In genomic region chr15:71114887-71115566, GRCh38 we compare ENCODE assay signal across 8 cellular contexts. TPM values are rescaled to one million over a fixed set of nuclear protein-coding genes. Genes with fewer than 3 reads are reported as not detected.
DNase-seq lines count a peak whose midpoint lies in the region; TF ChIP-seq lines count a peak whose summit lies in the region.

Gene THSD4, plus strand, starts transcription at chr15:71115471.

- no peaks in the 10 kb centered on the region for H3K27me3 ChIP-seq in colonic mucosa

- peaks cover 13% of the 10 kb centered on the region for H3K4me1 ChIP-seq in ES-I3 (ENCODE audit: insufficient read depth, low read length)
- H3K4me1 ChIP-seq in colonic mucosa: no peaks in the 10 kb centered on the region

- DNase-seq in HFF-Myc (ENCODE audit: extremely low read depth, low read depth): no peak
- DNase-seq in NCI-H1436 treated with DMSO at 0.1 percent for 48 hours (lab: John Stamatoyannopoulos, UW): peak; percentile 22
- peak; percentile 67 for DNase-seq in activated CD4-positive, CD25-positive, alpha-beta regulatory T cell treated with anti-CD3 and anti-CD28 coated beads, Interleukin-2, amount 50 U/mL, for 72 hours
- DNase-seq in colonic mucosa: peak; percentile 76
- peak; percentile 92 for DNase-seq in left kidney (ENCODE audit: low read depth, low spot score)
- DNase-seq in stimulated activated CD4-positive, alpha-beta T cell treated with anti-CD3 and anti-CD28 coated beads, Interleukin-4, amount 100 ng/mL, for 1 hour: peak; percentile 60
- DNase-seq in DMS79 treated with DMSO at 0.1 percent for 48 hours (lab: John Stamatoyannopoulos, UW): no peak

- H3K9me3 ChIP-seq in ES-I3 (ENCODE audit: control insufficient read depth, insufficient read depth, low read length): no peaks in the 10 kb centered on the region
- H3K9me3 ChIP-seq in colonic mucosa: no peaks in the 10 kb centered on the region

- TF ChIP-seq CTCF in HFF-Myc (IDR thresholded peaks at IDR 0.05; ENCODE audit: low read depth, low read length, missing control alignments) (peak; percentile 96), colonic mucosa (IDR thresholded peaks at IDR 0.05) (peak; percentile 89)

- H3K4me3 ChIP-seq in HFF-Myc (replicated peaks; ENCODE audit: low read depth, low read length) (peak within 1 kb of the TSS; percentile 83), colonic mucosa (peak within 1 kb of the TSS; percentile 71)

- H3K27ac ChIP-seq in colonic mucosa: peak within 1 kb of the TSS; percentile 79

- intact Hi-C loops in colonic mucosa (cut with DNase I): no loop called here

- H3K9ac ChIP-seq in ES-I3 (ENCODE audit: low read depth, low read length) (peak within 1 kb of the TSS; percentile 73), colonic mucosa (ENCODE audit: low read depth in 2 of 2, low read length in 2 of 2) (peak within 1 kb of the TSS; percentile 76 to 77)

- no peaks in the 10 kb centered on the region for H3K36me3 ChIP-seq in ES-I3 (ENCODE audit: insufficient read depth, low read length)
- H3K36me3 ChIP-seq in colonic mucosa: no peaks in the 10 kb centered on the region

RNA-seq across cellular contexts. Expression of gene THSD4, which starts in this region (rescaled TPM):
- total RNA-seq in colonic mucosa: 10 to 100 TPM; 18.8 to 23.5 TPM

Comparison
In these comparisons a context has a peak if more than half of its experiments do, and no peak if none do; other contexts are left out.
1. DNase-seq: peak in NCI-H1436 treated with DMSO at 0.1 percent for 48 hours (single experiment), activated CD4-positive, CD25-positive, alpha-beta regulatory T cell treated with anti-CD3 and anti-CD28 coated beads, Interleukin-2, amount 50 U/mL, for 72 hours (single experiment), colonic mucosa (single experiment), left kidney (single experiment) and stimulated activated CD4-positive, alpha-beta T cell treated with anti-CD3 and anti-CD28 coated beads, Interleukin-4, amount 100 ng/mL, for 1 hour (single experiment); none in HFF-Myc (single experiment) and DMS79 treated with DMSO at 0.1 percent for 48 hours (single experiment).